In genomic region chr21:41895643-41896493, GRCh38 we compare ENCODE assay signal across 2 cellular contexts.
TF ChIP-seq lines count a peak whose summit lies in the region.

No MANE protein-coding gene starts in this region.

TF ChIP-seq in IMR-90, 13 proteins besides CTCF, POLR2A, EP300 and RAD21:
- TF ChIP-seq BHLHE40 (IDR thresholded peaks at IDR 0.05; ENCODE audit: low read depth, low read length), result no peak
- 0 out of 2 replicates have a peak, but pooled peaks have one; percentile 4 for TF ChIP-seq CEBPB (IDR thresholded peaks at IDR 0.05; ENCODE audit: low read depth, low read length)
- no peak for TF ChIP-seq USF2 (IDR thresholded peaks at IDR 0.05; ENCODE audit: low read depth, low read length)

TF ChIP-seq in endothelial cell of umbilical vein, 7 proteins besides CTCF, POLR2A, EP300 and RAD21:
- TF ChIP-seq MYC (IDR thresholded peaks at IDR 0.05; ENCODE audit: low read depth, low read length) (no peak), JUN (IDR thresholded peaks at IDR 0.05; ENCODE audit: borderline replicate concordance, insufficient read depth, insufficient read length, low read depth) (no peak)
- TF ChIP-seq, protein P1, sequence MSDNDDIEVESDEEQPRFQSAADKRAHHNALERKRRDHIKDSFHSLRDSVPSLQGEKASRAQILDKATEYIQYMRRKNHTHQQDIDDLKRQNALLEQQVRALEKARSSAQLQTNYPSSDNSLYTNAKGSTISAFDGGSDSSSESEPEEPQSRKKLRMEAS (IDR thresholded peaks at IDR 0.05; ENCODE audit: insufficient read depth, insufficient read length), result no peak
